19 cellular contexts compared by ENCODE assay signal in the genomic region with DNA sequence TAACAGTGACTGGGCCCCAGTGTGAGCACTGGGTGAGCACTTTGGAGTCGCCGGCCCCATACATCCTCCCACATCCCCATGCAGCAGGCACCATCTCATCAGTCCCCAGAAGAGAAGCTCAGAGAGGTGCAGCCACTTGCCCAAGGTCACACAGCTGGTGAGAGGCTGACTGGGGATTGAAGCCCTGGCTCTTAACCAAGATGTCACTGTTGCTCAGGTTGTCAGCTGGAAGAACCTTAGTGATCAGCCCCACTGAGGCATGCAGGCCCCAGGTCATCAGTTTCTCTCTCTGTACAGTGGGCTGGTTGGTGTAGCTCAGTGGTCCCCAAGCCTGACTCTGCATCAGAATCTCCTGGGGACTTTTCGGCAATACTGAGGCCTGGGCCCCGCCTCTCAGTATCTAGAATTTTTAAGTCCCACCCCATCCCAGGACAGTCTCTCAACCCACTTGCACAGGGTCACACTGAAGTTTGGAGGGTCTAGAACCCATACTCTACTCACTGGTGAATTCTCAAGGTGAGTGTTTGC.
"Had no signal": no experiment of that assay in that cellular context is flagged by ENCODE, and none has a peak within 500 bp of the region (broad histone marks: within the 10 kb centered on the region; RNA-seq: fewer than 3 reads in every experiment).

No MANE protein-coding gene starts in this region.

- DNase-seq: dermis blood vessel endothelial cell; effector CD4-positive, alpha-beta T cell; erythroblast; foreskin keratinocyte; left colon; mesendoderm; nephron progenitor cell; right cardiac atrium; stimulated activated CD4-positive, alpha-beta T cell treated with anti-CD3 and anti-CD28 coated beads, Interleukin-4, amount 100 ng/mL, for 1 hour; stimulated activated CD8-positive, alpha-beta memory T cell treated with anti-CD3 and anti-CD28 coated beads, Interleukin-4, amount 100 ng/mL, for 48 hours; stimulated activated naive CD8-positive, alpha-beta T cell treated with anti-CD3 and anti-CD28 coated beads, Interleukin-15, Interleukin-2, amounts not matched to agents 100 U/mL and 50 U/mL, for 24 hours; upper lobe of left lung had no signal

- H3K27ac ChIP-seq: foreskin keratinocyte, hepatocyte, tibial artery, upper lobe of left lung, vagina had no signal

- H3K4me1 ChIP-seq: tibial artery, upper lobe of left lung, vagina had no signal

- ATAC-seq: foreskin keratinocyte; left colon; naive thymus-derived CD4-positive, alpha-beta T cell; right cardiac atrium; stimulated activated effector memory CD8-positive, alpha-beta T cell treated with anti-CD3 and anti-CD28 coated beads, Interleukin-12 subunit alpha, Interleukin-12 subunit beta, amount 100 ng/mL, for 72 hours; stimulated activated naive CD8-positive, alpha-beta T cell treated with anti-CD3 and anti-CD28 coated beads, Interleukin-15, Interleukin-2, amounts not matched to agents 100 U/mL and 50 U/mL, for 24 hours had no signal

- H3K27me3 ChIP-seq: foreskin keratinocyte, upper lobe of left lung, vagina had no signal

- H3K9me3 ChIP-seq: tibial artery, upper lobe of left lung, vagina had no signal

- H3K36me3 ChIP-seq: tibial artery, upper lobe of left lung, vagina had no signal

- H2AFZ ChIP-seq: hepatocyte had no signal

- H3K4me2 ChIP-seq: hepatocyte had no signal

- H3K4me3 ChIP-seq: hepatocyte, tibial artery, upper lobe of left lung, vagina had no signal

- FAIRE-seq: colon, endothelial cell of umbilical vein had no signal

- H3K79me2 ChIP-seq: hepatocyte had no signal
